In the genomic region with DNA sequence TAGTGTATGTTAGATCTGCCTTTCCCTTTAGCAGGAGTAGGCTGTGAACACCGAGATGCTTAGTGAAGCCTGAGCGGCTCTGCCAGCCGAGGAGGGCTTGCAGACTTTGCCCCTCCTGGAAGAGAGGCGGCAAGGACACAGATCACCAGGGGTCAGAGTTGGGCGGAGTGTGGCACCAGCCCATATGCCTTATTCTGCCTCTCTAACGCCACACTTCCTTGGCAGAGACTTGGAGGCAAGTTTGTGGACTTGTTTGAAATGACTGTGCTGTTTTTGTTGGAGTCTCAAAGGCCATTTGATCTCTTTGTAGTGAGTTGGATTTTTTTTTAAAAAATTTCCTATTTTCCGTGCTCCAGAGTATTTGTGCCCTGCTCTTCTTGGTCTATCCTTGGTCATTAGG, we compare ENCODE assay signal across 25 cellular contexts. TPM values are rescaled to one million over a fixed set of nuclear protein-coding genes. Genes with fewer than 3 reads are reported as not detected.
A peak's percentile ranks its signal among the peaks of the same experiment; 100 is the strongest.
DNase-seq lines count a peak whose midpoint lies in the region; ATAC-seq, FAIRE-seq and TF ChIP-seq lines count a peak whose summit lies in the region.
"Had no signal": no experiment of that assay in that cellular context is flagged by ENCODE, and none has a peak within 500 bp of the region (broad histone marks: within the 10 kb centered on the region; RNA-seq: fewer than 3 reads in every experiment).

No MANE protein-coding gene starts in this region.

- intact Hi-C loops in HepG2 (cut with micrococcal nuclease; ENCODE audit: unreplicated experiment) (no loop called here), right lobe of liver (cut with DNase I) (no loop called here), body of pancreas (cut with DNase I) (no loop called here)

- no peaks in the 10 kb centered on the region for H3K36me3 ChIP-seq in HepG2 (replicated peaks in 1 of 2; ENCODE audit: control insufficient read depth in 1 of 2, insufficient read depth in 2 of 2, low read length in 2 of 2)
- no peaks in the 10 kb centered on the region for H3K36me3 ChIP-seq in right lobe of liver
- H3K36me3 ChIP-seq in body of pancreas (replicated peaks in 1 of 2; ENCODE audit: insufficient read depth in 1 of 2, low read depth in 2 of 2), result no peaks in the 10 kb centered on the region
- H3K36me3 ChIP-seq in neural progenitor cell, result no peaks in the 10 kb centered on the region
- H3K36me3 ChIP-seq: BE2C, HAP-1 had no signal

- TF ChIP-seq RAD21 in HepG2 (CRISPR knock-in tag; IDR thresholded peaks at IDR 0.05), result no peak

- H3K4me2 ChIP-seq in HepG2 (ENCODE audit: low read depth, low read length) (no peak overlapping the region), neural progenitor cell (no peak overlapping the region)

- DNase-seq in HepG2 (ENCODE audit: low spot score) (no peak), right lobe of liver (no peak), stromal cell of bone marrow (ENCODE audit: low read depth) (peak; percentile 28), body of pancreas (no peak), D721Med (ENCODE audit: insufficient read length, low spot score) (no peak), neural progenitor cell (ENCODE audit: low spot score) (no peak)
- DNase-seq: 8988T; BE2C; Caco-2; CD4-positive, alpha-beta T cell; DMS153; GDM1; GM23248; NCI-H1105 treated with DMSO at 0.1 percent for 48 hours; NCI-H1694; NCI-H510A; NCI-H774; Right ventricle myocardium superior had no signal

- H3K4me1 Mint-ChIP-seq in neural progenitor cell, result peaks cover 41% of the 10 kb centered on the region

- H2AFZ ChIP-seq in HepG2 (ENCODE audit: low read length) (no peak overlapping the region), neural progenitor cell (replicated peaks) (no peak overlapping the region)
- H2AFZ ChIP-seq: GM23248 had no signal

- no peaks in the 10 kb centered on the region for H3K79me2 ChIP-seq in HepG2 (ENCODE audit: insufficient read depth, low read length)
- no peaks in the 10 kb centered on the region for H3K79me2 ChIP-seq in neural progenitor cell (ENCODE audit: low read depth)

- H3K27ac ChIP-seq in HepG2 (ENCODE audit: extremely low read length, insufficient read depth, low read length) (no peak overlapping the region), right lobe of liver (no peak overlapping the region), cingulate gyrus (ENCODE audit: low read depth, low read length) (peak overlapping the region; percentile 69), body of pancreas (no peak overlapping the region), neural progenitor cell (no peak overlapping the region)
- H3K27ac ChIP-seq: GM23248 had no signal

- TF ChIP-seq EP300 in HepG2 (IDR thresholded peaks at IDR 0.05; ENCODE audit: low read depth in 2 of 2, low read length in 2 of 2) (no peak), HepG2 (CRISPR knock-in tag; IDR thresholded peaks at IDR 0.05; ENCODE audit: borderline replicate concordance) (no peak)

- peaks cover 13% of the 10 kb centered on the region for H3F3A ChIP-seq in neural progenitor cell (ENCODE audit: low read depth)

- H3K9me3 ChIP-seq in HepG2 (ENCODE audit: low read length) (no peaks in the 10 kb centered on the region), right lobe of liver (no peaks in the 10 kb centered on the region), body of pancreas (no peaks in the 10 kb centered on the region), neural progenitor cell (ENCODE audit: low read depth) (no peaks in the 10 kb centered on the region)
- H3K9me3 ChIP-seq: BE2C, Caco-2, HAP-1 had no signal

- TF ChIP-seq POLR2A in HepG2 (IDR thresholded peaks at IDR 0.05; ENCODE audit: insufficient read depth in 1 of 2, low read depth in 2 of 2, low read length in 2 of 2) (no peak), right lobe of liver (IDR thresholded peaks at IDR 0.05) (no peak), body of pancreas (IDR thresholded peaks at IDR 0.05) (no peak)

- no peak overlapping the region for H3K9ac ChIP-seq in HepG2 (ENCODE audit: insufficient read depth, low read depth, low read length)
- H3K9ac ChIP-seq in neural progenitor cell, result no peak overlapping the region
- H3K9ac ChIP-seq: GM23248 had no signal

- in situ Hi-C loops in HepG2 (cut with HindIII; ENCODE audit: extremely low pct_ligation_motif_present, low pct_unique_long_range_greater_than_20kb), result no loop called here

- BruUV-seq in HepG2 (replicated peaks; lab: Mats Ljungman, UMichigan), result no TSS peak

- H3K4me3 Mint-ChIP-seq in neural progenitor cell, result no peak overlapping the region
- H3K4me3 Mint-ChIP-seq: CD4-positive, alpha-beta T cell had no signal

- FAIRE-seq in HepG2 (lab: Jason Lieb, UNC) (no peak), D721Med (lab: Jason Lieb, UNC) (no peak)
- FAIRE-seq: GM19239 had no signal

- H3K4me1 ChIP-seq in HepG2 (ENCODE audit: insufficient read depth, low read length) (peaks cover 14% of the 10 kb centered on the region), right lobe of liver (no peaks in the 10 kb centered on the region), body of pancreas (no peaks in the 10 kb centered on the region), neural progenitor cell (peaks cover 25% of the 10 kb centered on the region)
- H3K4me1 ChIP-seq: BE2C had no signal

- POLR2A ChIA-PET in HepG2 (lab: Yijun Ruan, JAX), result no interaction called here

- H3K4me3 ChIP-seq in HepG2 (replicated peaks in 1 of 3; ENCODE audit: insufficient read depth in 1 of 3, low read depth in 2 of 3, low read length in 3 of 3) (no peak overlapping the region), right lobe of liver (no peak overlapping the region), body of pancreas (no peak overlapping the region), neural progenitor cell (no peak overlapping the region)
- H3K4me3 ChIP-seq: GM23248, HAP-1 had no signal

- H3K27ac Mint-ChIP-seq in neural progenitor cell, result no peak overlapping the region
- H3K27ac Mint-ChIP-seq: CD4-positive, alpha-beta T cell had no signal

- ATAC-seq in HepG2 (peak; percentile 47; the same call in 2 of the 3 replicates), right lobe of liver (no peak), body of pancreas (no peak), GM21367 (IDR thresholded peaks at IDR 0.05; ENCODE audit: unreplicated experiment) (no peak)

- H3K27me3 ChIP-seq in HepG2 (ENCODE audit: control insufficient read depth in 1 of 2, insufficient read depth in 2 of 2, low read length in 2 of 2), result no peaks in the 10 kb centered on the region
- H3K27me3 ChIP-seq in right lobe of liver, result no peaks in the 10 kb centered on the region
- no peaks in the 10 kb centered on the region for H3K27me3 ChIP-seq in body of pancreas
- H3K27me3 ChIP-seq in neural progenitor cell, result no peaks in the 10 kb centered on the region
- H3K27me3 ChIP-seq: BE2C had no signal

- peaks cover 4% of the 10 kb centered on the region for H3K27me3 Mint-ChIP-seq in neural progenitor cell (ENCODE audit: insufficient read depth, low read depth)
- H3K27me3 Mint-ChIP-seq: CD4-positive, alpha-beta T cell had no signal

- no peaks in the 10 kb centered on the region for H3K9me3 Mint-ChIP-seq in neural progenitor cell
- H3K9me3 Mint-ChIP-seq: CD4-positive, alpha-beta T cell had no signal

- TF ChIP-seq CTCF in HepG2 (CRISPR knock-in tag; IDR thresholded peaks at IDR 0.05) (no peak), right lobe of liver (IDR thresholded peaks at IDR 0.05) (no peak), body of pancreas (IDR thresholded peaks at IDR 0.05) (no peak), D721Med (IDR thresholded peaks at IDR 0.05; ENCODE audit: insufficient read depth, missing control alignments) (no peak), neural progenitor cell (IDR thresholded peaks at IDR 0.05) (no peak)

- 46% methylated on average over 7 of the region's 7 CpGs for WGBS in HepG2 (ENCODE audit: low lambda C conversion rate)
- WGBS in right lobe of liver (ENCODE audit: insufficient coverage, low coverage, low lambda C conversion rate, missing lambda C conversion rate), result 73% methylated on average over 5 of the region's 7 CpGs
- 84 to 86% methylated on average over 7 of the region's 7 CpGs for WGBS in body of pancreas, 2 donors

- H4K20me1 ChIP-seq in HepG2 (ENCODE audit: insufficient read depth, low read length) (no peaks in the 10 kb centered on the region), neural progenitor cell (ENCODE audit: low read depth) (no peaks in the 10 kb centered on the region)

- CTCF ChIA-PET in HepG2 (lab: Yijun Ruan, JAX; ENCODE audit: low intra/inter-chr PET ratio, low total read pairs), result no interaction called here

- H3K36me3 Mint-ChIP-seq in neural progenitor cell, result peaks cover 14% of the 10 kb centered on the region

RNA-seq across cellular contexts. Expression of a gene that starts 44.5 kb away (rescaled TPM):
- not detected in 2 replicates for total RNA-seq in HepG2 (2016; rRNA removed; fragmentation: Illumina TruSeq; extraction: Trizol)
- total RNA-seq in HepG2 (2016; cell fraction: cytosol; rRNA removed; fragmentation: Illumina TruSeq; extraction: Trizol; ENCODE audit: low read depth), result not detected in 2 replicates
- total RNA-seq in HepG2 (2016; cell fraction: insoluble cytoplasmic fraction; rRNA removed; fragmentation: Illumina TruSeq; extraction: Trizol), result not detected in 2 replicates
- not detected in 2 replicates for total RNA-seq in HepG2 (2016; cell fraction: membrane; rRNA removed; fragmentation: Illumina TruSeq; extraction: Trizol)
- total RNA-seq in HepG2 (2016; cell fraction: nucleus; rRNA removed; fragmentation: Illumina TruSeq; extraction: Trizol), result not detected in 2 replicates
- not detected in 2 replicates for polyA plus RNA-seq in HepG2 (2011; rRNA removed)
- polyA plus RNA-seq in HepG2 (2011; cell fraction: cytosol; rRNA removed), result not detected in 2 replicates
- polyA plus RNA-seq in HepG2 (2011; cell fraction: nucleus; rRNA removed), result not detected in 2 replicates
- 0.76 and 0.79 TPM in 2 replicates for polyA plus RNA-seq in HepG2 (2012)
- polyA plus RNA-seq in HepG2 (2016; cell fraction: cytosol; fragmentation: Illumina TruSeq; extraction: Trizol; ENCODE audit: low read depth), result not detected in 2 replicates
- not detected in 2 replicates for polyA plus RNA-seq in HepG2 (2016; cell fraction: insoluble cytoplasmic fraction; fragmentation: Illumina TruSeq; extraction: Trizol; ENCODE audit: low read depth)
- not detected in 2 replicates for polyA plus RNA-seq in HepG2 (2016; cell fraction: membrane; fragmentation: Illumina TruSeq; extraction: Trizol; ENCODE audit: low read depth)
- polyA plus RNA-seq in HepG2 (2016; cell fraction: nucleus; fragmentation: Illumina TruSeq; extraction: Trizol; ENCODE audit: insufficient read depth, low read depth), result not detected in 2 replicates
- not detected in 2 replicates for polyA minus RNA-seq in HepG2 (2011; rRNA and poly(A)+ RNA removed; ENCODE audit: low replicate concordance)
- polyA minus RNA-seq in HepG2 (2011; cell fraction: cytosol; rRNA and poly(A)+ RNA removed), result not detected in 2 replicates
- polyA minus RNA-seq in HepG2 (2011; cell fraction: nucleus; rRNA and poly(A)+ RNA removed), result not detected in 2 replicates
- not detected for total RNA-seq in right lobe of liver
- not detected for total RNA-seq in body of pancreas
- not detected in 2 replicates for total RNA-seq in neural progenitor cell (ENCODE audit: low replicate concordance)
- total RNA-seq: Caco-2; CD4-positive, alpha-beta T cell; Daoy; GM23248; LHCN-M2; OCI-LY7; Right ventricle myocardium superior had no signal
- polyA plus RNA-seq: GM23248 had no signal
